37 cellular contexts compared by ENCODE assay signal in the genomic region with DNA sequence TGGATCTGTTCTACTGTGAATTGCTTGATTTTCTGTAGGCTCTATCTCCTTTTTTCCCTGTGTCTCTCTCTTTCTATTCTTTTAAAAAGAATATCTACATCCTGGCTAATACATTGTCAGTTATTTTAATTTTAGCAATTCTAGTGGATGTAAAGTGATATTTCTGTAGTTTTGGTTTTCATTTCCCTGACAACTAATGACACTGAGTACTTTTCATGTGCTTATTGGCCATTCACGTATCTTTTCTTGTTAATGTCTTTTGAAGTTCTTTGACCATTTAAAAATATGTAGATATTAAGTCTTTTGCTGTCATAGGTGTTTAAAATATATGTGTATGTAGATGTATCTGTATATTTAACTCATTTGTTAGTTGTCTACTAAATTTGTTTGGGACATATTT. TPM values are rescaled to one million over a fixed set of nuclear protein-coding genes. Genes with fewer than 3 reads are reported as not detected.
"Had no signal": no experiment of that assay in that cellular context is flagged by ENCODE, and none has a peak within 500 bp of the region (broad histone marks: within the 10 kb centered on the region; RNA-seq: fewer than 3 reads in every experiment).

No MANE protein-coding gene starts in this region.

- H3K4me1 ChIP-seq: adrenal gland, body of pancreas, colonic mucosa, esophagus squamous epithelium had no signal

- H3K36me3 ChIP-seq: adrenal gland, colonic mucosa, esophagus squamous epithelium had no signal

- FAIRE-seq: endometrium, endothelial cell of umbilical vein had no signal

- ATAC-seq: activated CD4-positive, alpha-beta T cell treated with anti-CD3 and anti-CD28 coated beads for 36 hours; activated CD8-positive, alpha-beta memory T cell treated with anti-CD3 and anti-CD28 coated beads, Interleukin-2, amount 10 ng/mL, durations not matched to agents 7 days and 5 days; activated CD8-positive, alpha-beta T cell treated with anti-CD3 and anti-CD28 coated beads, Interleukin-2, amount 10 ng/mL, durations not matched to agents 7 days and 5 days; activated naive CD8-positive, alpha-beta T cell treated with anti-CD3 and anti-CD28 coated beads, Interleukin-2, amount 50 U/mL, for 24 hours; body of pancreas had no signal

- DNase-seq: activated CD4-positive, alpha-beta memory T cell treated with anti-CD3 and anti-CD28 coated beads for 36 hours; activated CD4-positive, alpha-beta T cell treated with anti-CD3 and anti-CD28 coated beads for 36 hours; activated CD4-positive, alpha-beta T cell treated with anti-CD3 and anti-CD28 coated beads, Interleukin-2, amount 10 ng/mL, durations not matched to agents 24 days and 14 days; activated CD4-positive, CD25-positive, alpha-beta regulatory T cell; activated CD4-positive, CD25-positive, alpha-beta regulatory T cell treated with anti-CD3 and anti-CD28 coated beads, Interleukin-2, amount 50 U/mL, for 72 hours; activated CD8-positive, alpha-beta memory T cell treated with anti-CD3 and anti-CD28 coated beads, Interleukin-2, amount 10 ng/mL, durations not matched to agents 7 days and 5 days; activated CD8-positive, alpha-beta memory T cell treated with anti-CD3 and anti-CD28 coated beads, Interleukin-2, amount 50 U/mL, for 4 hours; activated CD8-positive, alpha-beta T cell treated with anti-CD3 and anti-CD28 coated beads, Interleukin-2, amount 10 ng/mL, durations not matched to agents 7 days and 5 days; activated effector memory CD4-positive, alpha-beta T cell treated with anti-CD3 and anti-CD28 coated beads, Interleukin-2, amount 50 U/mL, for 16 hours; activated naive CD4-positive, alpha-beta T cell treated with anti-CD3 and anti-CD28 coated beads for 36 hours; activated naive CD8-positive, alpha-beta T cell treated with anti-CD3 and anti-CD28 coated beads for 36 hours; activated naive CD8-positive, alpha-beta T cell treated with anti-CD3 and anti-CD28 coated beads, Interleukin-2, amount 50 U/mL, for 24 hours; activated T-cell treated with anti-CD3 and anti-CD28 coated beads, Interleukin-2, amount 50 U/mL, for 1 hour; activated T-cell treated with anti-CD3 and anti-CD28 coated beads, Interleukin-2, amount 50 U/mL, for 48 hours; adrenal gland; amygdala; aorta; body of pancreas; caudate nucleus; colonic mucosa; effector CD8-positive, alpha-beta T cell; esophagus squamous epithelium; foreskin melanocyte; head of caudate nucleus; T-helper 2 cell had no signal

- H3K9me3 ChIP-seq: adrenal gland, body of pancreas, colonic mucosa, esophagus squamous epithelium had no signal

- H3K27ac ChIP-seq: adrenal gland, body of pancreas, colonic mucosa, epithelial cell of prostate, esophagus squamous epithelium had no signal

- H3K27me3 ChIP-seq: adrenal gland, body of pancreas, colonic mucosa, esophagus squamous epithelium had no signal

- H3K4me3 ChIP-seq: adrenal gland, body of pancreas, colonic mucosa, esophagus squamous epithelium had no signal

RNA-seq across cellular contexts. Expression of gene SOX3, which starts 59.0 kb away (rescaled TPM):
- total RNA-seq: activated CD4-positive, alpha-beta memory T cell treated with anti-CD3 and anti-CD28 coated beads for 36 hours; activated CD4-positive, alpha-beta T cell treated with anti-CD3 and anti-CD28 coated beads for 36 hours; activated CD4-positive, alpha-beta T cell treated with anti-CD3 and anti-CD28 coated beads, Interleukin-2, amount 10 ng/mL, durations not matched to agents 24 days and 14 days; activated CD8-positive, alpha-beta memory T cell treated with anti-CD3 and anti-CD28 coated beads for 36 hours; activated CD8-positive, alpha-beta memory T cell treated with anti-CD3 and anti-CD28 coated beads, Interleukin-2, amount 10 ng/mL, durations not matched to agents 7 days and 5 days; activated CD8-positive, alpha-beta T cell treated with anti-CD3 and anti-CD28 coated beads, Interleukin-2, amount 10 ng/mL, durations not matched to agents 7 days and 5 days; activated naive CD4-positive, alpha-beta T cell treated with anti-CD3 and anti-CD28 coated beads for 36 hours; activated naive CD8-positive, alpha-beta T cell treated with anti-CD3 and anti-CD28 coated beads for 36 hours; activated T-helper 1 cell treated with anti-CD3 and anti-CD28 coated beads, Interleukin-12 subunit alpha, Interleukin-12 subunit beta, Interleukin-2, Interleukin-4 antibody, amounts not matched to agents 30 ng/mL and 10 ng/mL and 1 ng/mL, durations not matched to agents 14 hours and 24 hours and 36 hours; activated T-helper 2 cell treated with anti-CD3 and anti-CD28 coated beads, Interferon-gamma antibody, Interleukin-2, Interleukin-4, amounts not matched to agents 10 μg/mL and 5 μg/mL and 100 μg/mL, durations not matched to agents 14 hours and 24 hours and 36 hours; aorta; body of pancreas; chondrocyte; colonic mucosa; dermis microvascular lymphatic vessel endothelial cell; endothelial cell of umbilical vein; esophagus squamous epithelium; fibroblast of lung; fibroblast of villous mesenchyme; T-helper 1 cell treated with Interleukin-12 subunit alpha and Interleukin-12 subunit beta and Interleukin-4 antibody, amounts not matched to agents 30 ng/mL and 1 ng/mL, for 36 hours had no signal
- polyA plus RNA-seq: aorta, endothelial cell of umbilical vein, esophagus had no signal
